8 cellular contexts compared by ENCODE assay signal in genomic region chr4:94758700-94759399, GRCh38. TPM values are rescaled to one million over a fixed set of nuclear protein-coding genes. Genes with fewer than 3 reads are reported as not detected.
A peak's percentile ranks its signal among the peaks of the same experiment; 100 is the strongest.
DNase-seq lines count a peak whose midpoint lies in the region; ATAC-seq and FAIRE-seq lines count a peak whose summit lies in the region.

No MANE protein-coding gene starts in this region.

- peaks cover 62% of the 10 kb centered on the region for H3K27me3 ChIP-seq in HUES64 (ENCODE audit: insufficient read depth, low read length)
- H3K27me3 ChIP-seq in adipocyte (replicated peaks; ENCODE audit: control insufficient read depth, insufficient read depth, low read length), result no peaks in the 10 kb centered on the region

- H3K36me3 Mint-ChIP-seq in stimulated activated naive B cell treated with anti-CD40 and anti-IgM and Interleukin-4, amounts not matched to agents 10 μg/mL and 1 μg/mL and 100 μg/mL, for 72 hours, result no peaks in the 10 kb centered on the region

- peaks cover 6% of the 10 kb centered on the region; the same call in 1 of the 2 replicates for H3K4me1 ChIP-seq in HUES64 (ENCODE audit: insufficient read depth, low read length)
- peaks cover 7% of the 10 kb centered on the region for H3K4me1 ChIP-seq in adipocyte (ENCODE audit: control insufficient read depth, insufficient read depth, low read length)

- peaks cover 5 to 8% of the 10 kb centered on the region in 2 donors for H3K4me1 Mint-ChIP-seq in stimulated activated naive B cell treated with anti-CD40 and anti-IgM and Interleukin-4, amounts not matched to agents 10 μg/mL and 1 μg/mL and 100 μg/mL, for 72 hours

- ATAC-seq in stimulated activated naive B cell treated with anti-CD40 and anti-IgM and Interleukin-4, amounts not matched to agents 10 μg/mL and 1 μg/mL and 100 μg/mL, for 72 hours (replicated peaks), result peak in 1 of 2 donors; percentile 7
- ATAC-seq in HG03159 (IDR thresholded peaks at IDR 0.05; ENCODE audit: unreplicated experiment), result no peak

- peak overlapping the region; percentile 73 for H3K4me3 ChIP-seq in HUES64 (ENCODE audit: low read length)
- peak overlapping the region; percentile 92 for H3K4me3 ChIP-seq in adipocyte (ENCODE audit: low read length)

- peak overlapping the region; percentile 70 to 79 for H3K4me3 Mint-ChIP-seq in stimulated activated naive B cell treated with anti-CD40 and anti-IgM and Interleukin-4, amounts not matched to agents 10 μg/mL and 1 μg/mL and 100 μg/mL, for 72 hours

- H3K36me3 ChIP-seq in HUES64 (ENCODE audit: insufficient read depth, low read length), result no peaks in the 10 kb centered on the region
- no peaks in the 10 kb centered on the region for H3K36me3 ChIP-seq in adipocyte (ENCODE audit: control insufficient read depth, insufficient read depth, low read length, severe bottlenecking)

- H3K27me3 Mint-ChIP-seq in stimulated activated naive B cell treated with anti-CD40 and anti-IgM and Interleukin-4, amounts not matched to agents 10 μg/mL and 1 μg/mL and 100 μg/mL, for 72 hours, result peaks cover 37 to 61% of the 10 kb centered on the region in 2 donors

- no peak overlapping the region for H3K27ac ChIP-seq in HUES64 (ENCODE audit: low read depth, low read length)

- peak overlapping the region; percentile 15 for H3K27ac Mint-ChIP-seq in stimulated activated naive B cell treated with anti-CD40 and anti-IgM and Interleukin-4, amounts not matched to agents 10 μg/mL and 1 μg/mL and 100 μg/mL, for 72 hours

- peaks cover 0 to 1% of the 10 kb centered on the region in 2 donors for H3K9me3 Mint-ChIP-seq in stimulated activated naive B cell treated with anti-CD40 and anti-IgM and Interleukin-4, amounts not matched to agents 10 μg/mL and 1 μg/mL and 100 μg/mL, for 72 hours

- peak overlapping the region; percentile 70 for H3K9ac ChIP-seq in HUES64 (ENCODE audit: low read depth, low read length)
- peak overlapping the region; percentile 87 for H3K9ac ChIP-seq in adipocyte (ENCODE audit: low read length)

- FAIRE-seq in GM19239 (lab: Jason Lieb, UNC), result no peak

- no peaks in the 10 kb centered on the region for H3K9me3 ChIP-seq in HUES64 (ENCODE audit: insufficient read depth, low read depth, low read length)
- H3K9me3 ChIP-seq in adipocyte (ENCODE audit: control insufficient read depth, low read length), result no peaks in the 10 kb centered on the region

- WGBS in HUES64, result 1% methylated on average over 18 of the region's 19 CpGs

- no peak for DNase-seq in adipocyte (ENCODE audit: low read depth)
- peak; percentile 38 for DNase-seq in iPS-NIHi7 (ENCODE audit: extremely low spot score)
- no peak for DNase-seq in stimulated activated naive B cell treated with anti-CD40 and anti-IgM and Interleukin-4, amounts not matched to agents 10 μg/mL and 1 μg/mL and 100 μg/mL, for 72 hours
- DNase-seq in germinal center (ENCODE audit: low spot score), result no peak
- no peak for DNase-seq in GM19239 (ENCODE audit: insufficient read length, low spot score)
- DNase-seq in NCI-H146 (lab: John Stamatoyannopoulos, UW), result no peak

RNA-seq across cellular contexts. Expression of gene BMPR1B, which starts 1.1 kb away (rescaled TPM):
- polyA plus RNA-seq in HUES64 (2013, experiment 1 of 2), result 1.3 TPM
- 3.8 TPM for polyA plus RNA-seq in HUES64 (2013, experiment 2 of 2)
